ENCODE assay signal across 12 cellular contexts in genomic region chr14:65594153-65594881, GRCh38.
DNase-seq lines count a peak whose midpoint lies in the region; ATAC-seq and TF ChIP-seq lines count a peak whose summit lies in the region.
"Had no signal": no experiment of that assay in that cellular context is flagged by ENCODE, and none has a peak within 500 bp of the region (broad histone marks: within the 10 kb centered on the region; RNA-seq: fewer than 3 reads in every experiment).

No MANE protein-coding gene starts in this region.

- no peak for TF ChIP-seq POLR2A in NB4 (IDR thresholded peaks at IDR 0.05; ENCODE audit: extremely low read depth, insufficient read length)

- H3K27me3 Mint-ChIP-seq in neural progenitor cell (ENCODE audit: insufficient read depth, low read depth): peaks cover 3% of the 10 kb centered on the region
- H3K27me3 Mint-ChIP-seq in natural killer cell treated with Interleukin-12 subunit alpha and Interleukin-12 subunit beta and Interleukin-15 and Interleukin-18, amount 100 ng/mL, for 72 hours: no peaks in the 10 kb centered on the region

- no peak overlapping the region for H3K27ac Mint-ChIP-seq in neural progenitor cell
- no peak overlapping the region for H3K27ac Mint-ChIP-seq in natural killer cell treated with Interleukin-12 subunit alpha and Interleukin-12 subunit beta and Interleukin-15 and Interleukin-18, amount 100 ng/mL, for 72 hours
- no peak overlapping the region for H3K27ac Mint-ChIP-seq in stimulated activated effector memory CD8-positive, alpha-beta T cell treated with anti-CD3 and anti-CD28 coated beads, Interleukin-12 subunit alpha, Interleukin-12 subunit beta, amount 100 ng/mL, for 72 hours

- H2AFZ ChIP-seq in hepatocyte: no peak overlapping the region
- H2AFZ ChIP-seq in neural progenitor cell (replicated peaks): no peak overlapping the region

- no peak overlapping the region for H3K9ac ChIP-seq in neural progenitor cell
- H3K9ac ChIP-seq: BLaER1 had no signal

- peaks cover 14% of the 10 kb centered on the region for H3F3A ChIP-seq in neural progenitor cell (ENCODE audit: low read depth)

- DNase-seq in DMS53 treated with DMSO at 0.1 percent for 48 hours (lab: John Stamatoyannopoulos, UW; ENCODE audit: unreplicated experiment) (peak; percentile 26), NB4 (ENCODE audit: low read depth) (peak; percentile 4), hepatocyte (ENCODE audit: low spot score) (peak; percentile 56), neural progenitor cell (ENCODE audit: low spot score) (peak; percentile 48)
- DNase-seq in activated effector memory CD4-positive, alpha-beta T cell treated with Interleukin-2 at 50 U/mL for 16 hours: no peak
- no peak for DNase-seq in natural killer cell treated with Interleukin-12 subunit alpha and Interleukin-12 subunit beta and Interleukin-15 and Interleukin-18, amount 100 ng/mL, for 72 hours (ENCODE audit: low spot score)
- no peak for DNase-seq in stimulated activated effector memory CD8-positive, alpha-beta T cell treated with anti-CD3 and anti-CD28 coated beads, Interleukin-12 subunit alpha, Interleukin-12 subunit beta, amount 100 ng/mL, for 72 hours (ENCODE audit: low spot score in 2 of 2)
- DNase-seq: activated naive CD4-positive, alpha-beta T cell treated with Interleukin-2 at 50 U/mL for 16 hours; foreskin melanocyte; NCI-H1930 had no signal

- WGBS in hepatocyte (ENCODE audit: low lambda C conversion rate, missing lambda C conversion rate): 40% methylated on average over 13 of the region's 13 CpGs

- H4K20me1 ChIP-seq in hepatocyte (ENCODE audit: insufficient read depth, poor library complexity, severe bottlenecking) (no peaks in the 10 kb centered on the region), neural progenitor cell (ENCODE audit: low read depth) (peaks cover 10% of the 10 kb centered on the region)
- H4K20me1 ChIP-seq: BLaER1 had no signal

- H3K4me3 Mint-ChIP-seq in neural progenitor cell: no peak overlapping the region
- H3K4me3 Mint-ChIP-seq in natural killer cell treated with Interleukin-12 subunit alpha and Interleukin-12 subunit beta and Interleukin-15 and Interleukin-18, amount 100 ng/mL, for 72 hours: no peak overlapping the region
- H3K4me3 Mint-ChIP-seq in stimulated activated effector memory CD8-positive, alpha-beta T cell treated with anti-CD3 and anti-CD28 coated beads, Interleukin-12 subunit alpha, Interleukin-12 subunit beta, amount 100 ng/mL, for 72 hours: no peak overlapping the region

- peaks cover 14% of the 10 kb centered on the region for H3K4me1 ChIP-seq in hepatocyte (ENCODE audit: insufficient read depth)
- H3K4me1 ChIP-seq in neural progenitor cell: peaks cover 28% of the 10 kb centered on the region
- H3K4me1 ChIP-seq: BLaER1 had no signal

- H3K27me3 ChIP-seq in hepatocyte (no peaks in the 10 kb centered on the region), neural progenitor cell (no peaks in the 10 kb centered on the region)
- H3K27me3 ChIP-seq: BLaER1 had no signal

- no peaks in the 10 kb centered on the region for H3K36me3 Mint-ChIP-seq in neural progenitor cell
- no peaks in the 10 kb centered on the region for H3K36me3 Mint-ChIP-seq in natural killer cell treated with Interleukin-12 subunit alpha and Interleukin-12 subunit beta and Interleukin-15 and Interleukin-18, amount 100 ng/mL, for 72 hours
- H3K36me3 Mint-ChIP-seq in stimulated activated effector memory CD8-positive, alpha-beta T cell treated with anti-CD3 and anti-CD28 coated beads, Interleukin-12 subunit alpha, Interleukin-12 subunit beta, amount 100 ng/mL, for 72 hours: peaks cover 5% of the 10 kb centered on the region

- no peaks in the 10 kb centered on the region for H3K9me3 Mint-ChIP-seq in neural progenitor cell
- no peaks in the 10 kb centered on the region for H3K9me3 Mint-ChIP-seq in natural killer cell treated with Interleukin-12 subunit alpha and Interleukin-12 subunit beta and Interleukin-15 and Interleukin-18, amount 100 ng/mL, for 72 hours
- no peaks in the 10 kb centered on the region for H3K9me3 Mint-ChIP-seq in stimulated activated effector memory CD8-positive, alpha-beta T cell treated with anti-CD3 and anti-CD28 coated beads, Interleukin-12 subunit alpha, Interleukin-12 subunit beta, amount 100 ng/mL, for 72 hours

- H3K4me2 ChIP-seq in hepatocyte (peak overlapping the region; percentile 60), neural progenitor cell (peak overlapping the region; percentile 43)
- H3K4me2 ChIP-seq: BLaER1 had no signal

- H3K4me1 Mint-ChIP-seq in neural progenitor cell: peaks cover 2% of the 10 kb centered on the region
- no peaks in the 10 kb centered on the region for H3K4me1 Mint-ChIP-seq in natural killer cell treated with Interleukin-12 subunit alpha and Interleukin-12 subunit beta and Interleukin-15 and Interleukin-18, amount 100 ng/mL, for 72 hours (ENCODE audit: low read depth in 2 of 2)
- no peaks in the 10 kb centered on the region for H3K4me1 Mint-ChIP-seq in stimulated activated effector memory CD8-positive, alpha-beta T cell treated with anti-CD3 and anti-CD28 coated beads, Interleukin-12 subunit alpha, Interleukin-12 subunit beta, amount 100 ng/mL, for 72 hours

- H3K79me2 ChIP-seq in hepatocyte (no peaks in the 10 kb centered on the region), neural progenitor cell (ENCODE audit: low read depth) (no peaks in the 10 kb centered on the region)

- TF ChIP-seq CTCF in NB4 (IDR thresholded peaks at IDR 0.05; ENCODE audit: low read depth, low read length) (no peak), hepatocyte (IDR thresholded peaks at IDR 0.05; ENCODE audit: poor library complexity) (no peak), neural progenitor cell (IDR thresholded peaks at IDR 0.05) (no peak)

- ATAC-seq in HG03095 (IDR thresholded peaks at IDR 0.05; ENCODE audit: unreplicated experiment): no peak
- ATAC-seq in natural killer cell treated with Interleukin-12 subunit alpha and Interleukin-12 subunit beta and Interleukin-15 and Interleukin-18, amount 100 ng/mL, for 72 hours: no peak
- ATAC-seq in stimulated activated effector memory CD8-positive, alpha-beta T cell treated with anti-CD3 and anti-CD28 coated beads, Interleukin-12 subunit alpha, Interleukin-12 subunit beta, amount 100 ng/mL, for 72 hours: no peak

- H3K9me2 ChIP-seq in hepatocyte (replicated peaks; ENCODE audit: insufficient read depth): no peaks in the 10 kb centered on the region

- H3K4me3 ChIP-seq in NB4 (ENCODE audit: low read depth, low read length) (no peak overlapping the region), hepatocyte (no peak overlapping the region), neural progenitor cell (no peak overlapping the region)
- H3K4me3 ChIP-seq: BLaER1 had no signal

- H3K36me3 ChIP-seq in hepatocyte (replicated peaks; ENCODE audit: insufficient read depth, low read depth) (no peaks in the 10 kb centered on the region), neural progenitor cell (no peaks in the 10 kb centered on the region)

- H3K9me3 ChIP-seq in hepatocyte (ENCODE audit: low read depth) (no peaks in the 10 kb centered on the region), neural progenitor cell (ENCODE audit: low read depth) (no peaks in the 10 kb centered on the region)

- no peak overlapping the region for H3K27ac ChIP-seq in hepatocyte
- no peak overlapping the region for H3K27ac ChIP-seq in neural progenitor cell
- H3K27ac ChIP-seq: BLaER1 had no signal

Comparison
In these comparisons a context has a peak if more than half of its experiments do, and no peak if none do; other contexts are left out.
1. DNase-seq: peak in DMS53 treated with DMSO at 0.1 percent for 48 hours (single experiment), NB4 (single experiment), hepatocyte (single experiment) and neural progenitor cell (single experiment); none in activated effector memory CD4-positive, alpha-beta T cell treated with Interleukin-2 at 50 U/mL for 16 hours (single experiment), natural killer cell treated with Interleukin-12 subunit alpha and Interleukin-12 subunit beta and Interleukin-15 and Interleukin-18, amount 100 ng/mL, for 72 hours (single experiment) and stimulated activated effector memory CD8-positive, alpha-beta T cell treated with anti-CD3 and anti-CD28 coated beads, Interleukin-12 subunit alpha, Interleukin-12 subunit beta, amount 100 ng/mL, for 72 hours (0 of 2).